Comparison of ENCODE assay signal across 16 cellular contexts in the genomic region with DNA sequence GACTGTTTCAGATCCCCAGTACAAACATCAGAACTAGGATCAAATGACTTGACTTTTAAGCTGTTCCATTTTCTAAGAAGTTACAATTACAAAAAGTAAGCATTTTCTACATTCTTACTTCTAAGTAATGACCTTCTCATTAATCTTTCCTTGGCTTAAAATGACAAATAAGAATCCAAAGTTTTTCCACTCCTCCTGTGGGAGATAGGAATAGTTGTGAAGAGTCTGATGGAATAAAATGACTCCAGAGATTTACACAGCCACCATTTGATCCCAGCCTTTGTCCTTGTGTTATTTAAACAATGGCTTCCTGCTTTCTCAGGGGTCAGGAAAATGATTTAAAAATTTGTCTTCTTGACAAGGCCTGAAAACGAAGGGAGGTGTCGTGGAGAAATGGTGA.
DNase-seq lines count a peak whose midpoint lies in the region; ATAC-seq, FAIRE-seq and TF ChIP-seq lines count a peak whose summit lies in the region.
"Had no signal": no experiment of that assay in that cellular context is flagged by ENCODE, and none has a peak within 500 bp of the region (broad histone marks: within the 10 kb centered on the region; RNA-seq: fewer than 3 reads in every experiment).

No MANE protein-coding gene starts in this region.

- H3K4me1 Mint-ChIP-seq in astrocyte (ENCODE audit: low read depth, unreplicated experiment) = no peaks in the 10 kb centered on the region
- peaks cover 14% of the 10 kb centered on the region for H3K4me1 Mint-ChIP-seq in endodermal cell
- peaks cover 28% of the 10 kb centered on the region for H3K4me1 Mint-ChIP-seq in nephron
- H3K4me1 Mint-ChIP-seq in type B pancreatic cell (ENCODE audit: unreplicated experiment) = peaks cover 22% of the 10 kb centered on the region
- H3K4me1 Mint-ChIP-seq: B cell had no signal

- ATAC-seq in GM18909 (IDR thresholded peaks at IDR 0.05; ENCODE audit: poor library complexity, unreplicated experiment) = no peak
- ATAC-seq: GM23338 had no signal

- DNase-seq in astrocyte (ENCODE audit: low read depth) (peak; percentile 68), endodermal cell (no peak), type B pancreatic cell (ENCODE audit: extremely low spot score, unreplicated experiment) (no peak), UCSD-AML1 (lab: John Stamatoyannopoulos, UW; ENCODE audit: unreplicated experiment) (no peak), thyroid gland (no peak)
- DNase-seq: C1 segment of cervical spinal cord; CD4-positive, alpha-beta T cell; DMS53; GF-D8; H7; IMR-90 had no signal

- H3K27ac Mint-ChIP-seq in astrocyte (ENCODE audit: unreplicated experiment) (no peak overlapping the region), endodermal cell (no peak overlapping the region), nephron (peak overlapping the region; percentile 4 to 90 (median 46)), type B pancreatic cell (peak overlapping the region; percentile 38)
- H3K27ac Mint-ChIP-seq: B cell; CD4-positive, alpha-beta T cell; GM23338 had no signal

- H2AFZ ChIP-seq in astrocyte (ENCODE audit: low read depth, low read length) = no peak overlapping the region
- H2AFZ ChIP-seq: GM23338 had no signal

- H3K9me3 Mint-ChIP-seq in astrocyte (ENCODE audit: unreplicated experiment) (no peaks in the 10 kb centered on the region), endodermal cell (no peaks in the 10 kb centered on the region), nephron (no peaks in the 10 kb centered on the region), type B pancreatic cell (no peaks in the 10 kb centered on the region)
- H3K9me3 Mint-ChIP-seq: CD4-positive, alpha-beta T cell; GM23338 had no signal

- H4K20me1 ChIP-seq in astrocyte (ENCODE audit: insufficient read depth, low read length) = no peaks in the 10 kb centered on the region

- no peak for FAIRE-seq in astrocyte (lab: Jason Lieb, UNC)
- FAIRE-seq: A204.1 had no signal

- H3K36me3 Mint-ChIP-seq in astrocyte (ENCODE audit: low read depth, unreplicated experiment) (no peaks in the 10 kb centered on the region), endodermal cell (ENCODE audit: low read depth) (no peaks in the 10 kb centered on the region), nephron (ENCODE audit: low read depth) (peaks cover 23% of the 10 kb centered on the region), type B pancreatic cell (peaks cover 5% of the 10 kb centered on the region)

- H3K4me1 ChIP-seq in astrocyte (ENCODE audit: insufficient read depth, low read length) = peaks cover 3% of the 10 kb centered on the region
- H3K4me1 ChIP-seq in endodermal cell (ENCODE audit: control insufficient read depth, insufficient read depth, low read length) = no peaks in the 10 kb centered on the region
- peaks cover 20 to 22% of the 10 kb centered on the region in 2 donors for H3K4me1 ChIP-seq in thyroid gland

- H3K27ac ChIP-seq in astrocyte (ENCODE audit: low read depth, low read length) = no peak overlapping the region
- peak overlapping the region; percentile 98 for H3K27ac ChIP-seq in endodermal cell (ENCODE audit: low read depth, low read length)
- no peak overlapping the region for H3K27ac ChIP-seq in thyroid gland

- H3K9ac ChIP-seq in astrocyte (ENCODE audit: low read length) (no peak overlapping the region), endodermal cell (ENCODE audit: extremely low read depth, low read length, poor library complexity, severe bottlenecking) (no peak overlapping the region)

- intact Hi-C loops in thyroid gland (cut with DNase I) = no loop called here

- H3K4me3 ChIP-seq in astrocyte (ENCODE audit: insufficient read depth, low read depth, low read length) (no peak overlapping the region), endodermal cell (ENCODE audit: low read length) (no peak overlapping the region), thyroid gland (replicated peaks in 1 of 3) (no peak overlapping the region)
- H3K4me3 ChIP-seq: GM23338 had no signal

- H3K4me3 Mint-ChIP-seq in astrocyte (ENCODE audit: unreplicated experiment) = no peak overlapping the region
- H3K4me3 Mint-ChIP-seq in endodermal cell = no peak overlapping the region
- no peak overlapping the region for H3K4me3 Mint-ChIP-seq in nephron
- H3K4me3 Mint-ChIP-seq in type B pancreatic cell = no peak overlapping the region
- H3K4me3 Mint-ChIP-seq: B cell; CD4-positive, alpha-beta T cell; GM23338 had no signal

- H3K27me3 Mint-ChIP-seq in astrocyte (ENCODE audit: low read depth, unreplicated experiment) = no peaks in the 10 kb centered on the region
- no peaks in the 10 kb centered on the region for H3K27me3 Mint-ChIP-seq in endodermal cell (ENCODE audit: insufficient read depth)
- H3K27me3 Mint-ChIP-seq in nephron (ENCODE audit: low read depth) = no peaks in the 10 kb centered on the region
- H3K27me3 Mint-ChIP-seq in type B pancreatic cell = no peaks in the 10 kb centered on the region

- TF ChIP-seq CTCF in astrocyte (IDR thresholded peaks at IDR 0.05; ENCODE audit: insufficient read depth, low read depth, low read length) (no peak), endodermal cell (conservative IDR thresholded peaks at IDR 0.05) (no peak), nephron (IDR thresholded peaks at IDR 0.05; ENCODE audit: unreplicated experiment in 3 of 3) (no peak), type B pancreatic cell (conservative IDR thresholded peaks at IDR 0.05) (no peak), thyroid gland (IDR thresholded peaks at IDR 0.05) (no peak)

- H3K4me2 ChIP-seq in astrocyte (ENCODE audit: low read length) = no peak overlapping the region
- H3K4me2 ChIP-seq: GM23338 had no signal

- H3K27me3 ChIP-seq in astrocyte (ENCODE audit: insufficient read depth, low read length) = no peaks in the 10 kb centered on the region
- H3K27me3 ChIP-seq in endodermal cell (ENCODE audit: control insufficient read depth, insufficient read depth, low read length, poor library complexity, severe bottlenecking) = no peaks in the 10 kb centered on the region
- no peaks in the 10 kb centered on the region for H3K27me3 ChIP-seq in thyroid gland

- H3K79me2 ChIP-seq in astrocyte (ENCODE audit: insufficient read depth, low read length) = no peaks in the 10 kb centered on the region

- WGBS in endodermal cell (ENCODE audit: insufficient coverage in 1 of 2, insufficient read length in 1 of 2), 2 experiments = 65 to 80% methylated on average over 2 of the region's 2 CpGs
- WGBS in thyroid gland, 2 donors = 73 to 77% methylated on average over 2 of the region's 2 CpGs

- TF ChIP-seq POLR2A in thyroid gland (IDR thresholded peaks at IDR 0.05) = no peak

- no peaks in the 10 kb centered on the region for H3K9me3 ChIP-seq in astrocyte (ENCODE audit: insufficient read depth, low read depth, low read length)
- H3K9me3 ChIP-seq in endodermal cell (ENCODE audit: control insufficient read depth, low read length) = no peaks in the 10 kb centered on the region
- H3K9me3 ChIP-seq in thyroid gland = no peaks in the 10 kb centered on the region

- H3K36me3 ChIP-seq in astrocyte (ENCODE audit: insufficient read depth, low read length) = no peaks in the 10 kb centered on the region
- no peaks in the 10 kb centered on the region for H3K36me3 ChIP-seq in endodermal cell (ENCODE audit: control insufficient read depth, insufficient read depth, low read length)
- H3K36me3 ChIP-seq in thyroid gland = no peaks in the 10 kb centered on the region

Comparison
In these comparisons a context has a peak if more than half of its experiments do, and no peak if none do; other contexts are left out.
1. H3K27ac Mint-ChIP-seq: peak in nephron (3 of 3) and type B pancreatic cell (single experiment); none in astrocyte (single experiment) and endodermal cell (single experiment).